13 cellular contexts compared by ENCODE assay signal in the genomic region with DNA sequence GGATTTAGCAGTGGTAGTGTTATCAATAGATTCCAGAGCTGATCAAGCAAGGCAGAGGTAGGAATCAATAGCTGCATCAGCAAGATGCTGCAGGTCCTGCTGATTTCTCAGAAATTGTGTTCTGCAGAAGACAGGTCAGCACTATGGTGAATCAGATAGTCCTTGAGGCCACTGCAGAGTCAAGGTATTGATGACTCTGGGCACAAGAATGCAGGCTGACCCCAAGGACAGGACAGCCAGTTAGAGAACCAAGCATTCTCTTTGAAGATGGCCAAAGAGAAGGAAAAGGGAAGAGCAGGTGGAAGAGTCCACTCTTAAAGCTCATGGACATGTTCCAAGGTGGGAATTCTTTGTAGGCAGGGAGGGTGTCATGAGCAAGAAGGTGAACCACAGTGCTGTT. TPM values are rescaled to one million over a fixed set of nuclear protein-coding genes. Genes with fewer than 3 reads are reported as not detected.
"Had no signal": no experiment of that assay in that cellular context is flagged by ENCODE, and none has a peak within 500 bp of the region (broad histone marks: within the 10 kb centered on the region; RNA-seq: fewer than 3 reads in every experiment).

No MANE protein-coding gene starts in this region.

- H3K36me3 ChIP-seq: upper lobe of left lung had no signal

- H3K4me1 ChIP-seq: upper lobe of left lung had no signal

- DNase-seq: activated B cell treated with CpG ODN at 0.5 μM for 24 hours; activated CD4-positive, alpha-beta T cell treated with anti-CD3 and anti-CD28 coated beads, Interleukin-2, amount 10 ng/mL, durations not matched to agents 24 days and 14 days; activated naive CD4-positive, alpha-beta T cell; activated naive CD8-positive, alpha-beta T cell treated with anti-CD3 and anti-CD28 coated beads, Interleukin-2, amount 50 U/mL, for 24 hours; body of pancreas; central memory CD4-positive, alpha-beta T cell; head of caudate nucleus; mucosa of descending colon; stimulated activated CD4-positive, alpha-beta T cell treated with anti-CD3 and anti-CD28 coated beads, Interleukin-4, amount 100 ng/mL, for 24 hours; T-helper 1 cell; upper lobe of left lung had no signal

- H3K9me3 ChIP-seq: body of pancreas, mucosa of descending colon, upper lobe of left lung had no signal

- ATAC-seq: activated naive CD8-positive, alpha-beta T cell treated with anti-CD3 and anti-CD28 coated beads, Interleukin-2, amount 50 U/mL, for 24 hours; body of pancreas; left lobe of liver; mucosa of descending colon had no signal

- H3K4me3 ChIP-seq: body of pancreas, mucosa of descending colon, SK-N-MC, upper lobe of left lung had no signal

- H3K27me3 ChIP-seq: body of pancreas, upper lobe of left lung had no signal

- H3K27ac ChIP-seq: body of pancreas, SK-N-MC, upper lobe of left lung had no signal

RNA-seq across cellular contexts. Expression of gene PRUNE2, which starts 28.0 kb away (rescaled TPM):
- total RNA-seq: activated B cell treated with CpG ODN at 0.5 μM for 24 hours had no signal
